ENCODE assay signal across 8 cellular contexts in genomic region chr12:11749943-11750690, GRCh38.
A peak's percentile ranks its signal among the peaks of the same experiment; 100 is the strongest.
DNase-seq lines count a peak whose midpoint lies in the region; ATAC-seq and TF ChIP-seq lines count a peak whose summit lies in the region.

No MANE protein-coding gene starts in this region.

- no peak overlapping the region for H4K5ac ChIP-seq in mesendoderm (ENCODE audit: low read length)

- H3K79me1 ChIP-seq in mesendoderm (ENCODE audit: low read length): peaks cover 2% of the 10 kb centered on the region

- TF ChIP-seq CTCF in OCI-LY7 (conservative IDR thresholded peaks at IDR 0.05; ENCODE audit: low read length): no peak
- TF ChIP-seq CTCF in omental fat pad (IDR thresholded peaks at IDR 0.05): no peak

- no peak overlapping the region for H2BK120ac ChIP-seq in mesendoderm (ENCODE audit: low read depth, low read length)

- CTCF ChIA-PET in OCI-LY7 (lab: Charles Lee; ENCODE audit: unreplicated experiment): interaction anchor here (1.2 to 1.9 kb wide), 3 partner anchors 9 to 283 kb away, joined by 5 to 12 read pairs (median 5); no protein-coding TSS in a partner anchor

- intact Hi-C loops in OCI-LY7 (cut with micrococcal nuclease; ENCODE audit: unreplicated experiment): loop anchor here (1.0 to 10.0 kb wide), 5 partner anchors 20 to 975 kb away; partner anchors contain the start of genes BORCS5 and MANSC1

- BruUV-seq in OCI-LY7 (replicated peaks; lab: Mats Ljungman, UMichigan): TSS peak; percentile 85

- DNase-seq in OCI-LY7 (ENCODE audit: low spot score) (peak; percentile 93), mesendoderm (no peak), omental fat pad (ENCODE audit: low spot score) (no peak)
- no peak for DNase-seq in effector CD8-positive, alpha-beta T cell (lab: John Stamatoyannopoulos, UW)
- DNase-seq in stimulated activated naive CD4-positive, alpha-beta T cell (lab: John Stamatoyannopoulos, UW): no peak

- H4K20me1 ChIP-seq in OCI-LY7 (ENCODE audit: insufficient read depth, low read length): no peaks in the 10 kb centered on the region

- H3K56ac ChIP-seq in mesendoderm (ENCODE audit: low read length): no peak overlapping the region

- H3K9me3 ChIP-seq in OCI-LY7 (ENCODE audit: low read length): no peaks in the 10 kb centered on the region

- H3K4me3 ChIP-seq in OCI-LY7 (ENCODE audit: low read depth, low read length, poor library complexity, severe bottlenecking): peak overlapping the region; percentile 56
- no peak overlapping the region for H3K4me3 ChIP-seq in skin epidermis
- H3K4me3 ChIP-seq in mesendoderm (ENCODE audit: low read length): no peak overlapping the region

- peak overlapping the region; percentile 100 for H3K27ac ChIP-seq in OCI-LY7 (ENCODE audit: low read depth, low read length, poor library complexity, severe bottlenecking)
- peak overlapping the region in 13 of 21 experiments; percentile 6 to 75 (median 51) for H3K27ac ChIP-seq in skin epidermis
- no peak overlapping the region for H3K27ac ChIP-seq in mesendoderm (ENCODE audit: low read depth, low read length)

- H3K79me2 ChIP-seq in OCI-LY7 (ENCODE audit: insufficient read depth, low read depth, low read length): peaks cover 51% of the 10 kb centered on the region; the same call in 1 of the 2 replicates
- H3K79me2 ChIP-seq in mesendoderm (ENCODE audit: control insufficient read depth, insufficient read depth, low read length): no peaks in the 10 kb centered on the region

- no CpG with 5 or more reads among the region's 11 CpGs for WGBS in mesendoderm (ENCODE audit: extremely low coverage, insufficient coverage, low lambda C conversion rate)

- H3K4me2 ChIP-seq in OCI-LY7 (ENCODE audit: low read length) (peak overlapping the region; percentile 76), mesendoderm (ENCODE audit: low read length) (no peak overlapping the region)

- H3K27me3 ChIP-seq in mesendoderm (ENCODE audit: insufficient read depth, low read length, poor library complexity): no peaks in the 10 kb centered on the region

- H3K36me3 ChIP-seq in OCI-LY7 (ENCODE audit: insufficient read depth, low read length): peaks cover 11% of the 10 kb centered on the region; the same call in 1 of the 2 replicates
- H3K36me3 ChIP-seq in mesendoderm (ENCODE audit: control insufficient read depth, insufficient read depth, low read length): no peaks in the 10 kb centered on the region

- POLR2A ChIA-PET in OCI-LY7 (lab: Charles Lee): interaction anchor here (0.5 to 15.4 kb wide), 7 partner anchors 8 to 965 kb away, joined by 3 to 201 read pairs (median 5); no protein-coding TSS in a partner anchor

- H2AFZ ChIP-seq in OCI-LY7 (ENCODE audit: low read length): peak overlapping the region; percentile 2; the same call in 1 of the 2 replicates

- H3K23ac ChIP-seq in mesendoderm (ENCODE audit: low read length): no peak overlapping the region

- H3K4me1 ChIP-seq in OCI-LY7 (ENCODE audit: insufficient read depth, low read length, poor library complexity, severe bottlenecking): peaks cover 100% of the 10 kb centered on the region
- peaks cover 2% of the 10 kb centered on the region for H3K4me1 ChIP-seq in mesendoderm (ENCODE audit: control insufficient read depth, low read depth, low read length)

- H3K9ac ChIP-seq in mesendoderm (ENCODE audit: low read length): no peak overlapping the region

- no peak overlapping the region for H4K8ac ChIP-seq in mesendoderm (ENCODE audit: low read depth, low read length)

- H2AK5ac ChIP-seq in mesendoderm (ENCODE audit: low read length): no peak overlapping the region

- H2BK5ac ChIP-seq in mesendoderm (ENCODE audit: low read length): no peak overlapping the region

- no peak overlapping the region for H2BK15ac ChIP-seq in mesendoderm (replicated peaks; ENCODE audit: low read depth)

- H3K18ac ChIP-seq in mesendoderm (ENCODE audit: low read length): no peak overlapping the region

- ATAC-seq in GM19043 (IDR thresholded peaks at IDR 0.05; ENCODE audit: low read depth, unreplicated experiment): peak; percentile 58
- peak; percentile 58 for ATAC-seq in HG02798 (IDR thresholded peaks at IDR 0.05; ENCODE audit: poor library complexity, unreplicated experiment)
- ATAC-seq in omental fat pad (ENCODE audit: low FRiP score): no peak

- H3K9me2 ChIP-seq in OCI-LY7 (ENCODE audit: insufficient read depth, low read length): no peaks in the 10 kb centered on the region

- no peak overlapping the region for H3K4ac ChIP-seq in mesendoderm (ENCODE audit: low read depth, low read length)
